10 cellular contexts compared by ENCODE assay signal in the genomic region with DNA sequence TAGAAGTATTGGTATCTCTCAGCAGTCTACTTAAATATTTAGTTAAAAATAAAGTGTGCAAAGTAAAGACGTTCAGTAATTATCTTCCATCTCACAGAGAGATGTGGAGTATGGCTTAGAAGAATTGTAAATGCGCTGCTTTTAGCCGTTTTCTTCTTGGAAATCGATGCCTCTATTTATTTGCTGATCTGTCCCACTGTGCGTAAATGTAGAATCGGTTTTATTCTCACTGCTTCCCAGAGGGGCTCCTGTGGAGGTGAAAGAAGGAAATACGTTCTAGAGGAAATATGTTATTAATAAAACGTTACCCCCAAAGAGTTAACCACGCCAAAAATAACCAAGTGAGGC. TPM values are rescaled to one million over a fixed set of nuclear protein-coding genes. Genes with fewer than 3 reads are reported as not detected.
A peak's percentile ranks its signal among the peaks of the same experiment; 100 is the strongest.
DNase-seq lines count a peak whose midpoint lies in the region; ATAC-seq and TF ChIP-seq lines count a peak whose summit lies in the region.
"Had no signal": no experiment of that assay in that cellular context is flagged by ENCODE, and none has a peak within 500 bp of the region (broad histone marks: within the 10 kb centered on the region; RNA-seq: fewer than 3 reads in every experiment).

No MANE protein-coding gene starts in this region.

- no peak for TF ChIP-seq POLR2A in stomach (IDR thresholded peaks at IDR 0.05)

- H3K4me2 ChIP-seq in hepatocyte, result peak overlapping the region; percentile 98

- 65% methylated on average over 9 of the region's 9 CpGs for WGBS in hepatocyte (ENCODE audit: low lambda C conversion rate, missing lambda C conversion rate)
- 57 to 66% (median 65%) methylated on average over 9 of the region's 9 CpGs for WGBS in stomach, 5 donors

- H3K36me3 Mint-ChIP-seq in activated T-cell treated with anti-CD3 and anti-CD28 coated beads, Interleukin-2, amount 50 U/mL, for 4 hours (ENCODE audit: insufficient read depth), result no peaks in the 10 kb centered on the region

- H3K9me2 ChIP-seq in hepatocyte (replicated peaks; ENCODE audit: insufficient read depth), result no peaks in the 10 kb centered on the region

- TF ChIP-seq CTCF in hepatocyte (IDR thresholded peaks at IDR 0.05; ENCODE audit: poor library complexity), result no peak
- no peak for TF ChIP-seq CTCF in stomach (IDR thresholded peaks at IDR 0.05)

- H3K9me3 ChIP-seq in adipocyte (ENCODE audit: control insufficient read depth, low read length), result no peaks in the 10 kb centered on the region
- H3K9me3 ChIP-seq in hepatocyte (ENCODE audit: low read depth), result no peaks in the 10 kb centered on the region
- H3K9me3 ChIP-seq in stomach, result no peaks in the 10 kb centered on the region

- H3K4me3 ChIP-seq in adipocyte (ENCODE audit: low read length) (peak overlapping the region; percentile 88), hepatocyte (no peak overlapping the region), stomach (peak overlapping the region in 3 of 4 donors; percentile 5 to 94 (median 63))

- intact Hi-C loops in stomach (cut with DNase I; ENCODE audit: low total_unique reads), result no loop called here

- no peaks in the 10 kb centered on the region for H3K9me3 Mint-ChIP-seq in activated T-cell treated with anti-CD3 and anti-CD28 coated beads, Interleukin-2, amount 50 U/mL, for 4 hours

- peak overlapping the region; percentile 45 for H3K4me3 Mint-ChIP-seq in activated T-cell treated with anti-CD3 and anti-CD28 coated beads, Interleukin-2, amount 50 U/mL, for 4 hours
- H3K4me3 Mint-ChIP-seq: stimulated activated naive B cell treated with anti-CD40 and anti-IgM and Interleukin-4, amounts not matched to agents 10 μg/mL and 1 μg/mL and 100 μg/mL, for 72 hours had no signal

- no peak for DNase-seq in activated T-cell treated with anti-CD3 and anti-CD28 coated beads, Interleukin-2, amount 50 U/mL, for 4 hours
- no peak for DNase-seq in activated T-cell treated with anti-CD3 and anti-CD28 coated beads, Interleukin-2, amount 50 U/mL, for 48 hours
- DNase-seq in adipocyte (ENCODE audit: low read depth), result no peak
- DNase-seq in hepatocyte (ENCODE audit: low spot score), result no peak
- DNase-seq in stomach, result no peak
- DNase-seq in NOMO-1 treated with DMSO at 0.1 percent for 48 hours (lab: John Stamatoyannopoulos, UW; ENCODE audit: unreplicated experiment), result no peak
- no peak for DNase-seq in middle frontal gyrus (ENCODE audit: extremely low spot score, low spot score)
- DNase-seq: activated effector memory CD4-positive, alpha-beta T cell treated with anti-CD3 and anti-CD28 coated beads, Interleukin-2, amount 50 U/mL, for 16 hours; stimulated activated naive B cell treated with anti-CD40 and anti-IgM and Interleukin-4, amounts not matched to agents 10 μg/mL and 1 μg/mL and 100 μg/mL, for 72 hours had no signal

- H2AFZ ChIP-seq in hepatocyte, result no peak overlapping the region

- no peak for TF ChIP-seq EP300 in stomach (IDR thresholded peaks at IDR 0.05)

- H3K4me1 Mint-ChIP-seq in activated T-cell treated with anti-CD3 and anti-CD28 coated beads, Interleukin-2, amount 50 U/mL, for 4 hours (ENCODE audit: low read depth), result peaks cover 13% of the 10 kb centered on the region

- no peak for ATAC-seq in activated T-cell treated with anti-CD3 and anti-CD28 coated beads, Interleukin-2, amount 50 U/mL, for 4 hours
- ATAC-seq in GM19467 (IDR thresholded peaks at IDR 0.05; ENCODE audit: unreplicated experiment), result no peak
- ATAC-seq: stimulated activated naive B cell treated with anti-CD40 and anti-IgM and Interleukin-4, amounts not matched to agents 10 μg/mL and 1 μg/mL and 100 μg/mL, for 72 hours had no signal

- H3K27ac ChIP-seq in hepatocyte (no peak overlapping the region), stomach (peak overlapping the region in 4 of 5 donors; percentile 86 to 94 (median 92))

- H3K9ac ChIP-seq in adipocyte (ENCODE audit: low read length), result peak overlapping the region; percentile 92

- no peaks in the 10 kb centered on the region for H4K20me1 ChIP-seq in hepatocyte (ENCODE audit: insufficient read depth, poor library complexity, severe bottlenecking)

- peaks cover 31% of the 10 kb centered on the region for H3K79me2 ChIP-seq in hepatocyte

- peaks cover 35% of the 10 kb centered on the region for H3K27me3 Mint-ChIP-seq in activated T-cell treated with anti-CD3 and anti-CD28 coated beads, Interleukin-2, amount 50 U/mL, for 4 hours (ENCODE audit: low read depth)

- H3K4me1 ChIP-seq in adipocyte (ENCODE audit: control insufficient read depth, insufficient read depth, low read length), result peaks cover 26% of the 10 kb centered on the region
- H3K4me1 ChIP-seq in hepatocyte (ENCODE audit: insufficient read depth), result no peaks in the 10 kb centered on the region
- H3K4me1 ChIP-seq in stomach, result peaks cover 22 to 88% (median 58%) of the 10 kb centered on the region in 4 donors

- no peaks in the 10 kb centered on the region for H3K36me3 ChIP-seq in adipocyte (ENCODE audit: control insufficient read depth, insufficient read depth, low read length, severe bottlenecking)
- no peaks in the 10 kb centered on the region for H3K36me3 ChIP-seq in hepatocyte (replicated peaks; ENCODE audit: insufficient read depth, low read depth)
- H3K36me3 ChIP-seq in stomach, result no peaks in the 10 kb centered on the region

- H3K27me3 ChIP-seq in adipocyte (replicated peaks; ENCODE audit: control insufficient read depth, insufficient read depth, low read length) (no peaks in the 10 kb centered on the region), hepatocyte (peaks cover 4% of the 10 kb centered on the region), stomach (peaks cover 0 to 40% (median 11%) of the 10 kb centered on the region in 3 donors)

RNA-seq across cellular contexts. Expression of a gene that starts 1.9 kb away (rescaled TPM):
- 10 to 100 TPM in 2 of 3 donors, 1 to 10 TPM in 1; 4.8 to 14.6 (median 10.4) TPM for total RNA-seq in activated T-cell treated with anti-CD3 and anti-CD28 coated beads, Interleukin-2, amount 50 U/mL, for 4 hours
- total RNA-seq in hepatocyte, result 7.7 and 8.3 TPM in 2 replicates
- 14.7 and 16.8 TPM in 2 replicates for polyA plus RNA-seq in hepatocyte
- total RNA-seq in stomach, result 100 to 1,000 TPM in 1 of 5 donors, 10 to 100 TPM in 4; 18.0 to 148 (median 33.9) TPM
- 10 to 100 TPM; 13.1 to 32.2 (median 23.7) TPM for polyA plus RNA-seq in stomach
